2 cellular contexts compared by ENCODE assay signal in the genomic region with DNA sequence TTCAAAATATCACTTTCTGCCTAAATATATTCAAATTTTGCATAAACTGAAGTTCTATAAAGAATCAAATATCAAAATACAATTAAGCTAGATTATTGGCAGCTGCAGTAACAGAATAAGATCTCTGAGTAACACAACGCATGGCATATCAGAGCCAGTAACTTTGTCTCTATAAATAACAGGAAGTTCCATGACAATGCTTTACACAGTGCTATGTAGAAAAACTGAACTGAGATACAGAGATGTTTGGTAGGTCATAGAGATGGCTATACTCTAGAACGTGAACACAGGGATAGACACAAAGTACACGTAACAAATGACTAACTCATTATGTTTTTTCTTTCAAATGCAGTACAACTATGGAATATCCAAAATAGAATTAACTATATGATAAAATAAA.
TF ChIP-seq lines count a peak whose summit lies in the region.

No MANE protein-coding gene starts in this region.

TF ChIP-seq in HepG2, 621 proteins besides CTCF, POLR2A, EP300 and RAD21 (continues in another document):
- TF ChIP-seq DR1 (CRISPR knock-in tag; IDR thresholded peaks at IDR 0.05) (no peak), RAD51 (IDR thresholded peaks at IDR 0.05; ENCODE audit: borderline replicate concordance) (no peak), HOXA3 (CRISPR knock-in tag; IDR thresholded peaks at IDR 0.05) (no peak), ZNF235 (CRISPR knock-in tag; IDR thresholded peaks at IDR 0.05; ENCODE audit: borderline replicate concordance) (no peak), MLLT10 (CRISPR knock-in tag; IDR thresholded peaks at IDR 0.05) (no peak), GATAD1 (CRISPR knock-in tag; IDR thresholded peaks at IDR 0.05) (no peak), FOXJ3 (CRISPR knock-in tag; IDR thresholded peaks at IDR 0.05; ENCODE audit: borderline replicate concordance) (no peak)
- TF ChIP-seq, protein P1, sequence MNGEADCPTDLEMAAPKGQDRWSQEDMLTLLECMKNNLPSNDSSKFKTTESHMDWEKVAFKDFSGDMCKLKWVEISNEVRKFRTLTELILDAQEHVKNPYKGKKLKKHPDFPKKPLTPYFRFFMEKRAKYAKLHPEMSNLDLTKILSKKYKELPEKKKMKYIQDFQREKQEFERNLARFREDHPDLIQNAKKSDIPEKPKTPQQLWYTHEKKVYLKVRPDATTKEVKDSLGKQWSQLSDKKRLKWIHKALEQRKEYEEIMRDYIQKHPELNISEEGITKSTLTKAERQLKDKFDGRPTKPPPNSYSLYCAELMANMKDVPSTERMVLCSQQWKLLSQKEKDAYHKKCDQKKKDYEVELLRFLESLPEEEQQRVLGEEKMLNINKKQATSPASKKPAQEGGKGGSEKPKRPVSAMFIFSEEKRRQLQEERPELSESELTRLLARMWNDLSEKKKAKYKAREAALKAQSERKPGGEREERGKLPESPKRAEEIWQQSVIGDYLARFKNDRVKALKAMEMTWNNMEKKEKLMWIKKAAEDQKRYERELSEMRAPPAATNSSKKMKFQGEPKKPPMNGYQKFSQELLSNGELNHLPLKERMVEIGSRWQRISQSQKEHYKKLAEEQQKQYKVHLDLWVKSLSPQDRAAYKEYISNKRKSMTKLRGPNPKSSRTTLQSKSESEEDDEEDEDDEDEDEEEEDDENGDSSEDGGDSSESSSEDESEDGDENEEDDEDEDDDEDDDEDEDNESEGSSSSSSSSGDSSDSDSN (CRISPR knock-in tag; IDR thresholded peaks at IDR 0.05): no peak
- TF ChIP-seq, protein P2, sequence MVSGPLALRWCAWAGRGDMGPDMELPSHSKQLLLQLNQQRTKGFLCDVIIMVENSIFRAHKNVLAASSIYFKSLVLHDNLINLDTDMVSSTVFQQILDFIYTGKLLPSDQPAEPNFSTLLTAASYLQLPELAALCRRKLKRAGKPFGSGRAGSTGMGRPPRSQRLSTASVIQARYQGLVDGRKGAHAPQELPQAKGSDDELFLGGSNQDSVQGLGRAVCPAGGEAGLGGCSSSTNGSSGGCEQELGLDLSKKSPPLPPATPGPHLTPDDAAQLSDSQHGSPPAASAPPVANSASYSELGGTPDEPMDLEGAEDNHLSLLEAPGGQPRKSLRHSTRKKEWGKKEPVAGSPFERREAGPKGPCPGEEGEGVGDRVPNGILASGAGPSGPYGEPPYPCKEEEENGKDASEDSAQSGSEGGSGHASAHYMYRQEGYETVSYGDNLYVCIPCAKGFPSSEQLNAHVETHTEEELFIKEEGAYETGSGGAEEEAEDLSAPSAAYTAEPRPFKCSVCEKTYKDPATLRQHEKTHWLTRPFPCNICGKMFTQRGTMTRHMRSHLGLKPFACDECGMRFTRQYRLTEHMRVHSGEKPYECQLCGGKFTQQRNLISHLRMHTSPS (CRISPR knock-in tag; IDR thresholded peaks at IDR 0.05; ENCODE audit: low read depth): no peak
- TF ChIP-seq, protein P3, sequence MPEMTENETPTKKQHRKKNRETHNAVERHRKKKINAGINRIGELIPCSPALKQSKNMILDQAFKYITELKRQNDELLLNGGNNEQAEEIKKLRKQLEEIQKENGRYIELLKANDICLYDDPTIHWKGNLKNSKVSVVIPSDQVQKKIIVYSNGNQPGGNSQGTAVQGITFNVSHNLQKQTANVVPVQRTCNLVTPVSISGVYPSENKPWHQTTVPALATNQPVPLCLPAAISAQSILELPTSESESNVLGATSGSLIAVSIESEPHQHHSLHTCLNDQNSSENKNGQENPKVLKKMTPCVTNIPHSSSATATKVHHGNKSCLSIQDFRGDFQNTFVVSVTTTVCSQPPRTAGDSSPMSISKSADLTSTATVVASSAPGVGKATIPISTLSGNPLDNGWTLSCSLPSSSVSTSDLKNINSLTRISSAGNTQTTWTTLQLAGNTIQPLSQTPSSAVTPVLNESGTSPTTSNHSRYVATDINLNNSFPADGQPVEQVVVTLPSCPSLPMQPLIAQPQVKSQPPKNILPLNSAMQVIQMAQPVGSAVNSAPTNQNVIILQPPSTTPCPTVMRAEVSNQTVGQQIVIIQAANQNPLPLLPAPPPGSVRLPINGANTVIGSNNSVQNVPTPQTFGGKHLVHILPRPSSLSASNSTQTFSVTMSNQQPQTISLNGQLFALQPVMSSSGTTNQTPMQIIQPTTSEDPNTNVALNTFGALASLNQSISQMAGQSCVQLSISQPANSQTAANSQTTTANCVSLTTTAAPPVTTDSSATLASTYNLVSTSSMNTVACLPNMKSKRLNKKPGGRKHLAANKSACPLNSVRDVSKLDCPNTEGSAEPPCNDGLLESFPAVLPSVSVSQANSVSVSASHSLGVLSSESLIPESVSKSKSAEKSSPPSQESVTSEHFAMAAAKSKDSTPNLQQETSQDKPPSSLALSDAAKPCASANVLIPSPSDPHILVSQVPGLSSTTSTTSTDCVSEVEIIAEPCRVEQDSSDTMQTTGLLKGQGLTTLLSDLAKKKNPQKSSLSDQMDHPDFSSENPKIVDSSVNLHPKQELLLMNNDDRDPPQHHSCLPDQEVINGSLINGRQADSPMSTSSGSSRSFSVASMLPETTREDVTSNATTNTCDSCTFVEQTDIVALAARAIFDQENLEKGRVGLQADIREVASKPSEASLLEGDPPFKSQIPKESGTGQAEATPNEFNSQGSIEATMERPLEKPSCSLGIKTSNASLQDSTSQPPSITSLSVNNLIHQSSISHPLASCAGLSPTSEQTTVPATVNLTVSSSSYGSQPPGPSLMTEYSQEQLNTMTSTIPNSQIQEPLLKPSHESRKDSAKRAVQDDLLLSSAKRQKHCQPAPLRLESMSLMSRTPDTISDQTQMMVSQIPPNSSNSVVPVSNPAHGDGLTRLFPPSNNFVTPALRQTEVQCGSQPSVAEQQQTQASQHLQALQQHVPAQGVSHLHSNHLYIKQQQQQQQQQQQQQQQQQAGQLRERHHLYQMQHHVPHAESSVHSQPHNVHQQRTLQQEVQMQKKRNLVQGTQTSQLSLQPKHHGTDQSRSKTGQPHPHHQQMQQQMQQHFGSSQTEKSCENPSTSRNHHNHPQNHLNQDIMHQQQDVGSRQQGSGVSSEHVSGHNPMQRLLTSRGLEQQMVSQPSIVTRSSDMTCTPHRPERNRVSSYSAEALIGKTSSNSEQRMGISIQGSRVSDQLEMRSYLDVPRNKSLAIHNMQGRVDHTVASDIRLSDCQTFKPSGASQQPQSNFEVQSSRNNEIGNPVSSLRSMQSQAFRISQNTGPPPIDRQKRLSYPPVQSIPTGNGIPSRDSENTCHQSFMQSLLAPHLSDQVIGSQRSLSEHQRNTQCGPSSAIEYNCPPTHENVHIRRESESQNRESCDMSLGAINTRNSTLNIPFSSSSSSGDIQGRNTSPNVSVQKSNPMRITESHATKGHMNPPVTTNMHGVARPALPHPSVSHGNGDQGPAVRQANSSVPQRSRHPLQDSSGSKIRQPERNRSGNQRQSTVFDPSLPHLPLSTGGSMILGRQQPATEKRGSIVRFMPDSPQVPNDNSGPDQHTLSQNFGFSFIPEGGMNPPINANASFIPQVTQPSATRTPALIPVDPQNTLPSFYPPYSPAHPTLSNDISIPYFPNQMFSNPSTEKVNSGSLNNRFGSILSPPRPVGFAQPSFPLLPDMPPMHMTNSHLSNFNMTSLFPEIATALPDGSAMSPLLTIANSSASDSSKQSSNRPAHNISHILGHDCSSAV (CRISPR knock-in tag; IDR thresholded peaks at IDR 0.05; ENCODE audit: borderline replicate concordance): no peak

TF ChIP-seq in IMR-90, 13 proteins besides CTCF, POLR2A, EP300 and RAD21:
- no peak for TF ChIP-seq RCOR1 (IDR thresholded peaks at IDR 0.05; ENCODE audit: insufficient replicate concordance, low read length)
- no peak for TF ChIP-seq SMC3 (IDR thresholded peaks at IDR 0.05; ENCODE audit: low read depth, low read length)
- no peak for TF ChIP-seq BHLHE40 (IDR thresholded peaks at IDR 0.05; ENCODE audit: low read depth, low read length)
- no peak for TF ChIP-seq MXI1 (IDR thresholded peaks at IDR 0.05; ENCODE audit: borderline replicate concordance, low read depth, low read length)
- no peak for TF ChIP-seq CHD1 (IDR thresholded peaks at IDR 0.05; ENCODE audit: low read depth, low read length)
- TF ChIP-seq MAFK (IDR thresholded peaks at IDR 0.05; ENCODE audit: low read depth, low read length): no peak
- no peak for TF ChIP-seq FOS (IDR thresholded peaks at IDR 0.05; ENCODE audit: low read depth, low read length)
- TF ChIP-seq, protein P4, sequence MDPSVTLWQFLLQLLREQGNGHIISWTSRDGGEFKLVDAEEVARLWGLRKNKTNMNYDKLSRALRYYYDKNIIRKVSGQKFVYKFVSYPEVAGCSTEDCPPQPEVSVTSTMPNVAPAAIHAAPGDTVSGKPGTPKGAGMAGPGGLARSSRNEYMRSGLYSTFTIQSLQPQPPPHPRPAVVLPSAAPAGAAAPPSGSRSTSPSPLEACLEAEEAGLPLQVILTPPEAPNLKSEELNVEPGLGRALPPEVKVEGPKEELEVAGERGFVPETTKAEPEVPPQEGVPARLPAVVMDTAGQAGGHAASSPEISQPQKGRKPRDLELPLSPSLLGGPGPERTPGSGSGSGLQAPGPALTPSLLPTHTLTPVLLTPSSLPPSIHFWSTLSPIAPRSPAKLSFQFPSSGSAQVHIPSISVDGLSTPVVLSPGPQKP (IDR thresholded peaks at IDR 0.05; ENCODE audit: borderline replicate concordance, low read depth, low read length): no peak
- TF ChIP-seq MAZ (IDR thresholded peaks at IDR 0.05; ENCODE audit: borderline replicate concordance, low read depth, low read length): no peak
- no peak for TF ChIP-seq RFX5 (IDR thresholded peaks at IDR 0.05; ENCODE audit: low read depth, low read length)
